Comparison of ENCODE assay signal across 15 cellular contexts in genomic region chr10:87618470-87619423, GRCh38. TPM values are rescaled to one million over a fixed set of nuclear protein-coding genes. Genes with fewer than 3 reads are reported as not detected.
DNase-seq lines count a peak whose midpoint lies in the region; ATAC-seq and TF ChIP-seq lines count a peak whose summit lies in the region.
"Had no signal": no experiment of that assay in that cellular context is flagged by ENCODE, and none has a peak within 500 bp of the region (broad histone marks: within the 10 kb centered on the region; RNA-seq: fewer than 3 reads in every experiment).

No MANE protein-coding gene starts in this region.

- H3K9me3 Mint-ChIP-seq in MCF 10A (ENCODE audit: unreplicated experiment) (no peaks in the 10 kb centered on the region), WTC11 (peaks cover 12% of the 10 kb centered on the region)
- no peaks in the 10 kb centered on the region for H3K9me3 Mint-ChIP-seq in activated CD4-positive, alpha-beta memory T cell treated with anti-CD3 and anti-CD28 coated beads for 36 hours

- CTCF ChIA-PET in MCF 10A (lab: Yijun Ruan, JAX) (interaction anchor here (0.5 kb wide), 1 partner anchor 110 kb away, joined by 3 read pairs; no protein-coding TSS in a partner anchor), WTC11 (lab: Charles Lee) (no interaction called here)
- CTCF ChIA-PET in activated CD4-positive, alpha-beta memory T cell treated with anti-CD3 and anti-CD28 coated beads for 36 hours (lab: Charles Lee) = no interaction called here

- H3K9me3 ChIP-seq in breast epithelium (no peaks in the 10 kb centered on the region), left lung (no peaks in the 10 kb centered on the region), upper lobe of right lung (no peaks in the 10 kb centered on the region)
- H3K9me3 ChIP-seq: vagina had no signal

- ATAC-seq in WTC11 (no peak), left lung (peak; percentile 78), upper lobe of right lung (peak; percentile 82), GM18498 (IDR thresholded peaks at IDR 0.05; ENCODE audit: unreplicated experiment) (no peak)
- ATAC-seq: left ventricle myocardium superior had no signal

- H3K27me3 Mint-ChIP-seq in MCF 10A (ENCODE audit: insufficient read depth, unreplicated experiment) (no peaks in the 10 kb centered on the region), WTC11 (ENCODE audit: low read depth) (peaks cover 2% of the 10 kb centered on the region)
- peaks cover 15% of the 10 kb centered on the region for H3K27me3 Mint-ChIP-seq in activated CD4-positive, alpha-beta memory T cell treated with anti-CD3 and anti-CD28 coated beads for 36 hours

- no peak overlapping the region for H3K4me3 Mint-ChIP-seq in MCF 10A (ENCODE audit: unreplicated experiment)
- no peak overlapping the region for H3K4me3 Mint-ChIP-seq in WTC11
- no peak overlapping the region for H3K4me3 Mint-ChIP-seq in activated CD4-positive, alpha-beta memory T cell treated with anti-CD3 and anti-CD28 coated beads for 36 hours

- H3K4me1 Mint-ChIP-seq in MCF 10A (ENCODE audit: insufficient read depth, unreplicated experiment) (peaks cover 9% of the 10 kb centered on the region), WTC11 (peaks cover 55% of the 10 kb centered on the region)
- H3K4me1 Mint-ChIP-seq in activated CD4-positive, alpha-beta memory T cell treated with anti-CD3 and anti-CD28 coated beads for 36 hours (ENCODE audit: low read depth) = no peaks in the 10 kb centered on the region

- DNase-seq in MCF 10A (ENCODE audit: unreplicated experiment) = peak; percentile 35
- DNase-seq in breast epithelium (ENCODE audit: low spot score in 2 of 2) = no peak
- DNase-seq in WTC11 (ENCODE audit: low spot score) = no peak
- DNase-seq in left lung = peak; percentile 64 to 66
- DNase-seq in upper lobe of right lung = peak; percentile 69
- DNase-seq in activated CD4-positive, alpha-beta memory T cell treated with anti-CD3 and anti-CD28 coated beads for 36 hours = no peak
- no peak for DNase-seq in SK-N-DZ (ENCODE audit: low spot score)
- DNase-seq: activated CD4-positive, CD25-positive, alpha-beta regulatory T cell; DMS79; left ventricle myocardium superior; MV-4-11; NK-92 treated with Interleukin-12 subunit alpha and Interleukin-12 subunit beta, amount 100 ng/mL, for 24 hours; occipital lobe had no signal

- H3K27ac Mint-ChIP-seq in MCF 10A (ENCODE audit: low read depth, unreplicated experiment) (no peak overlapping the region), WTC11 (no peak overlapping the region)
- no peak overlapping the region for H3K27ac Mint-ChIP-seq in activated CD4-positive, alpha-beta memory T cell treated with anti-CD3 and anti-CD28 coated beads for 36 hours

- H3K4me3 ChIP-seq in breast epithelium (no peak overlapping the region), left lung (no peak overlapping the region), upper lobe of right lung (no peak overlapping the region)
- H3K4me3 ChIP-seq: vagina had no signal

- H3K36me3 ChIP-seq in breast epithelium (no peaks in the 10 kb centered on the region), left lung (no peaks in the 10 kb centered on the region), upper lobe of right lung (no peaks in the 10 kb centered on the region)
- H3K36me3 ChIP-seq: vagina had no signal

- H3K27ac ChIP-seq in breast epithelium (peak overlapping the region in 1 of 2 donors; percentile 20), left lung (peak overlapping the region; percentile 20 to 57), upper lobe of right lung (peak overlapping the region; percentile 44)
- H3K27ac ChIP-seq: vagina had no signal

- no peaks in the 10 kb centered on the region for H3K4me1 ChIP-seq in breast epithelium
- peaks cover 0 to 8% of the 10 kb centered on the region in 2 donors for H3K4me1 ChIP-seq in left lung
- H3K4me1 ChIP-seq in upper lobe of right lung = no peaks in the 10 kb centered on the region
- H3K4me1 ChIP-seq: vagina had no signal

- POLR2A ChIA-PET in MCF 10A (lab: Yijun Ruan, JAX) = no interaction called here
- POLR2A ChIA-PET in WTC11 (lab: Charles Lee) = interaction anchor here (0.8 kb wide), 1 partner anchor 57 kb away, joined by 4 read pairs; no protein-coding TSS in a partner anchor
- POLR2A ChIA-PET in activated CD4-positive, alpha-beta memory T cell treated with anti-CD3 and anti-CD28 coated beads for 36 hours (lab: Charles Lee) = no interaction called here

- intact Hi-C loops in MCF 10A (cut with micrococcal nuclease) = no loop called here
- intact Hi-C loops in breast epithelium (cut with DNase I; ENCODE audit: low total_unique reads) = no loop called here
- intact Hi-C loops in left lung (cut with DNase I) = no loop called here
- intact Hi-C loops in upper lobe of right lung (cut with DNase I) = no loop called here
- intact Hi-C loops in activated CD4-positive, alpha-beta memory T cell treated with anti-CD3 and anti-CD28 coated beads for 36 hours (cut with micrococcal nuclease) = no loop called here

- BruUV-seq in MCF 10A (replicated peaks; lab: Mats Ljungman, UMichigan) = no TSS peak

- H3K36me3 Mint-ChIP-seq in MCF 10A (ENCODE audit: insufficient read depth, unreplicated experiment) = no peaks in the 10 kb centered on the region
- H3K36me3 Mint-ChIP-seq in WTC11 = no peaks in the 10 kb centered on the region; the same call in 1 of the 2 replicates
- H3K36me3 Mint-ChIP-seq in activated CD4-positive, alpha-beta memory T cell treated with anti-CD3 and anti-CD28 coated beads for 36 hours = no peaks in the 10 kb centered on the region

- no peak for TF ChIP-seq CTCF in MCF 10A (IDR thresholded peaks at IDR 0.05; ENCODE audit: unreplicated experiment)
- no peak for TF ChIP-seq CTCF in breast epithelium (IDR thresholded peaks at IDR 0.05)
- TF ChIP-seq CTCF in WTC11 (IDR thresholded peaks at IDR 0.05) = no peak
- no peak for TF ChIP-seq CTCF in left lung (IDR thresholded peaks at IDR 0.05)
- no peak for TF ChIP-seq CTCF in upper lobe of right lung (IDR thresholded peaks at IDR 0.05)

- H3K27me3 ChIP-seq in breast epithelium (no peaks in the 10 kb centered on the region), left lung (no peaks in the 10 kb centered on the region), upper lobe of right lung (no peaks in the 10 kb centered on the region)
- H3K27me3 ChIP-seq: vagina had no signal

- TF ChIP-seq POLR2A in breast epithelium (IDR thresholded peaks at IDR 0.05) = no peak

TF ChIP-seq in WTC11, 78 proteins besides CTCF, POLR2A, EP300 and RAD21:
- TF ChIP-seq ZNF281 (CRISPR knock-in tag; IDR thresholded peaks at IDR 0.05) (no peak), GABPB1 (CRISPR knock-in tag; IDR thresholded peaks at IDR 0.05) (peak; percentile 87), ATF6 (CRISPR knock-in tag; IDR thresholded peaks at IDR 0.05) (no peak)

RNA-seq across cellular contexts. Expression of gene PAPSS2, which starts 40.9 kb away (rescaled TPM):
- total RNA-seq in MCF 10A (2022) = 1.0 and 1.4 TPM in 2 replicates
- total RNA-seq in breast epithelium = 10 to 100 TPM; 21.1 to 33.8 (median 27.2) TPM
- total RNA-seq in WTC11 (2021) = 22.1 to 30.4 TPM (median 29.7 TPM) in 3 replicates
- 100 to 1,000 TPM; 114 to 183 TPM for total RNA-seq in left lung
- total RNA-seq in upper lobe of right lung = 210 TPM
- under 1 TPM; 0.22 to 0.40 TPM for total RNA-seq in activated CD4-positive, alpha-beta memory T cell treated with anti-CD3 and anti-CD28 coated beads for 36 hours
- 0.22 and 4.8 TPM in 2 replicates for polyA plus RNA-seq in SK-N-DZ (2014; cell fraction: cytosol; rRNA removed)
- polyA plus RNA-seq in SK-N-DZ (2014; cell fraction: nucleus; rRNA removed) = 0.12 and 0.29 TPM in 2 replicates

Comparison
In these comparisons a context has a peak if more than half of its experiments do, and no peak if none do; other contexts are left out.
1. DNase-seq: peak in MCF 10A (single experiment), left lung (2 of 2) and upper lobe of right lung (single experiment); none in breast epithelium (0 of 2), WTC11 (single experiment), activated CD4-positive, alpha-beta memory T cell treated with anti-CD3 and anti-CD28 coated beads for 36 hours (single experiment) and SK-N-DZ (single experiment).
2. ATAC-seq: peak in left lung (single experiment) and upper lobe of right lung (single experiment); none in WTC11 (single experiment) and GM18498 (single experiment).